Comparison of ENCODE assay signal across 7 cellular contexts in the genomic region with DNA sequence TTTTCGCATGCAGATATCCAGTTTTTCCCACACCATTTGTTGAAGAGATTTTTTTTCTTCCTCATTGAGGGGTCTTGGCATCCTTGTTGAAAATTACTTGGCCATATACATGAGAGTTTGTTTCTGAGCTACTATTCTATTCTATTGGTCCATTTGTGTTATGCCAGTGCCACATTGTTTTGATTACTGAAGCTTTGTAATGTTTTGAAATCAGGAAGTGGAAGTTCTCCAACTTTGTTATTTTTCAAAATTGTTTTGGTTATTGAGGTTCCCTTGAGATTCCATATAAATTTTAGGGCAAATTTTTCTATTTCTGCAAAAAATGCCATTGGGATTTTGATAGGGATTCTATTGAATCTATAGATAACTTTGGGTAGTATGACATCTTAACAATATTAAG.
"Had no signal": no experiment of that assay in that cellular context is flagged by ENCODE, and none has a peak within 500 bp of the region (broad histone marks: within the 10 kb centered on the region; RNA-seq: fewer than 3 reads in every experiment).

No MANE protein-coding gene starts in this region.

- H3K36me3 ChIP-seq: HAP-1 had no signal

- H3K4me3 ChIP-seq: GM23248, HAP-1, K562 had no signal

- H3K27ac ChIP-seq: GM23248 had no signal

- H3K9ac ChIP-seq: GM23248 had no signal

- H2AFZ ChIP-seq: GM23248 had no signal

- H3K4me1 ChIP-seq: HAP-1 had no signal

- H3K9me3 ChIP-seq: HAP-1 had no signal

- DNase-seq: GM23248, GOT3, H7, HFFc6, IMR-90 had no signal
